In genomic region chr9:135978650-135979461, GRCh38 we compare ENCODE assay signal across 10 cellular contexts. TPM values are rescaled to one million over a fixed set of nuclear protein-coding genes. Genes with fewer than 3 reads are reported as not detected.
DNase-seq lines count a peak whose midpoint lies in the region; ATAC-seq and TF ChIP-seq lines count a peak whose summit lies in the region.
"Had no signal": no experiment of that assay in that cellular context is flagged by ENCODE, and none has a peak within 500 bp of the region (broad histone marks: within the 10 kb centered on the region; RNA-seq: fewer than 3 reads in every experiment).

No MANE protein-coding gene starts in this region.

- WGBS in thyroid gland, 2 donors = 24 to 67% methylated on average over 5 to 9 of the region's 19 CpGs

- intact Hi-C loops in activated T-helper 1 cell treated with anti-CD3 and anti-CD28 coated beads, Interleukin-12 subunit alpha, Interleukin-12 subunit beta, Interleukin-2, Interleukin-4 antibody, amounts not matched to agents 30 ng/mL and 10 ng/mL and 1 ng/mL, durations not matched to agents 14 hours and 24 hours and 36 hours (cut with micrococcal nuclease) = loop anchor here (10.0 kb wide), 1 partner anchor 274 kb away; the partner anchor contains the start of gene KCNT1
- intact Hi-C loops in lower lobe of right lung (cut with DNase I) = no loop called here
- intact Hi-C loops in thyroid gland (cut with DNase I) = no loop called here

- peak; percentile 39 for DNase-seq in stimulated activated CD8-positive, alpha-beta memory T cell treated with anti-CD3 and anti-CD28 coated beads, Interleukin-12 subunit alpha, Interleukin-12 subunit beta, amount 100 ng/mL, for 1 hour (ENCODE audit: low read depth)
- DNase-seq in stimulated activated CD8-positive, alpha-beta memory T cell treated with anti-CD3 and anti-CD28 coated beads, Interleukin-4, amount 100 ng/mL, for 48 hours = no peak
- peak; percentile 25 for DNase-seq in activated T-helper 1 cell treated with anti-CD3 and anti-CD28 coated beads, Interleukin-12 subunit alpha, Interleukin-12 subunit beta, Interleukin-2, Interleukin-4 antibody, amounts not matched to agents 30 ng/mL and 10 ng/mL and 1 ng/mL, durations not matched to agents 14 hours and 24 hours and 36 hours (ENCODE audit: low spot score)
- DNase-seq in lower lobe of right lung = no peak
- no peak for DNase-seq in thyroid gland
- DNase-seq: erythroblast, NCI-H2107 had no signal

- H3K27me3 ChIP-seq in lower lobe of right lung (ENCODE audit: low read depth) (peaks cover 20% of the 10 kb centered on the region), thyroid gland (no peaks in the 10 kb centered on the region)

- H3K27ac ChIP-seq in lower lobe of right lung (peak overlapping the region; percentile 31), thyroid gland (no peak overlapping the region)

- TF ChIP-seq CTCF in lower lobe of right lung (IDR thresholded peaks at IDR 0.05) (no peak), thyroid gland (IDR thresholded peaks at IDR 0.05) (no peak)

- H3K4me1 ChIP-seq in lower lobe of right lung (peaks cover 17% of the 10 kb centered on the region), thyroid gland (no peaks in the 10 kb centered on the region)

- H3K4me1 Mint-ChIP-seq in activated T-helper 1 cell treated with anti-CD3 and anti-CD28 coated beads, Interleukin-12 subunit alpha, Interleukin-12 subunit beta, Interleukin-2, Interleukin-4 antibody, amounts not matched to agents 30 ng/mL and 10 ng/mL and 1 ng/mL, durations not matched to agents 14 hours and 24 hours and 36 hours (ENCODE audit: low read depth) = no peaks in the 10 kb centered on the region

- no peaks in the 10 kb centered on the region for H3K36me3 Mint-ChIP-seq in activated T-helper 1 cell treated with anti-CD3 and anti-CD28 coated beads, Interleukin-12 subunit alpha, Interleukin-12 subunit beta, Interleukin-2, Interleukin-4 antibody, amounts not matched to agents 30 ng/mL and 10 ng/mL and 1 ng/mL, durations not matched to agents 14 hours and 24 hours and 36 hours (ENCODE audit: low read depth)

- no peak for TF ChIP-seq POLR2A in thyroid gland (IDR thresholded peaks at IDR 0.05)

- no peak overlapping the region for H3K4me3 Mint-ChIP-seq in activated T-helper 1 cell treated with anti-CD3 and anti-CD28 coated beads, Interleukin-12 subunit alpha, Interleukin-12 subunit beta, Interleukin-2, Interleukin-4 antibody, amounts not matched to agents 30 ng/mL and 10 ng/mL and 1 ng/mL, durations not matched to agents 14 hours and 24 hours and 36 hours

- ATAC-seq in lower lobe of right lung (peak; percentile 21 to 34), HG03442 (IDR thresholded peaks at IDR 0.05; ENCODE audit: unreplicated experiment) (no peak), GM21526 (IDR thresholded peaks at IDR 0.05; ENCODE audit: low FRiP score, unreplicated experiment) (no peak), GM18873 (IDR thresholded peaks at IDR 0.05; ENCODE audit: low FRiP score, unreplicated experiment) (no peak)

- H3K4me3 ChIP-seq in lower lobe of right lung = no peak overlapping the region
- H3K4me3 ChIP-seq in thyroid gland (replicated peaks in 1 of 3) = no peak overlapping the region

- H3K9me3 ChIP-seq in lower lobe of right lung = no peaks in the 10 kb centered on the region
- H3K9me3 ChIP-seq in thyroid gland = no peaks in the 10 kb centered on the region

- H3K27me3 Mint-ChIP-seq in activated T-helper 1 cell treated with anti-CD3 and anti-CD28 coated beads, Interleukin-12 subunit alpha, Interleukin-12 subunit beta, Interleukin-2, Interleukin-4 antibody, amounts not matched to agents 30 ng/mL and 10 ng/mL and 1 ng/mL, durations not matched to agents 14 hours and 24 hours and 36 hours (ENCODE audit: insufficient read depth) = peaks cover 6% of the 10 kb centered on the region

- H3K36me3 ChIP-seq in lower lobe of right lung = no peaks in the 10 kb centered on the region
- no peaks in the 10 kb centered on the region for H3K36me3 ChIP-seq in thyroid gland

- no peak overlapping the region for H3K27ac Mint-ChIP-seq in activated T-helper 1 cell treated with anti-CD3 and anti-CD28 coated beads, Interleukin-12 subunit alpha, Interleukin-12 subunit beta, Interleukin-2, Interleukin-4 antibody, amounts not matched to agents 30 ng/mL and 10 ng/mL and 1 ng/mL, durations not matched to agents 14 hours and 24 hours and 36 hours

- H3K9me3 Mint-ChIP-seq in activated T-helper 1 cell treated with anti-CD3 and anti-CD28 coated beads, Interleukin-12 subunit alpha, Interleukin-12 subunit beta, Interleukin-2, Interleukin-4 antibody, amounts not matched to agents 30 ng/mL and 10 ng/mL and 1 ng/mL, durations not matched to agents 14 hours and 24 hours and 36 hours = no peaks in the 10 kb centered on the region

RNA-seq across cellular contexts. Expression of gene UBAC1, which starts 17.7 kb away (rescaled TPM):
- 41.9 and 42.0 TPM in 2 replicates for total RNA-seq in activated T-helper 1 cell treated with anti-CD3 and anti-CD28 coated beads, Interleukin-12 subunit alpha, Interleukin-12 subunit beta, Interleukin-2, Interleukin-4 antibody, amounts not matched to agents 30 ng/mL and 10 ng/mL and 1 ng/mL, durations not matched to agents 14 hours and 24 hours and 36 hours
- total RNA-seq in lower lobe of right lung = 40.3 TPM
- 10 to 100 TPM; 37.9 to 56.2 (median 44.2) TPM for total RNA-seq in thyroid gland

Comparison
In these comparisons a context has a peak if more than half of its experiments do, and no peak if none do; other contexts are left out.
1. DNase-seq: peak in stimulated activated CD8-positive, alpha-beta memory T cell treated with anti-CD3 and anti-CD28 coated beads, Interleukin-12 subunit alpha, Interleukin-12 subunit beta, amount 100 ng/mL, for 1 hour (single experiment) and activated T-helper 1 cell treated with anti-CD3 and anti-CD28 coated beads, Interleukin-12 subunit alpha, Interleukin-12 subunit beta, Interleukin-2, Interleukin-4 antibody, amounts not matched to agents 30 ng/mL and 10 ng/mL and 1 ng/mL, durations not matched to agents 14 hours and 24 hours and 36 hours (single experiment); none in stimulated activated CD8-positive, alpha-beta memory T cell treated with anti-CD3 and anti-CD28 coated beads, Interleukin-4, amount 100 ng/mL, for 48 hours (single experiment), lower lobe of right lung (single experiment) and thyroid gland (0 of 2).
2. ATAC-seq: peak in lower lobe of right lung (2 of 2); none in HG03442 (single experiment), GM21526 (single experiment) and GM18873 (single experiment).